ENCODE assay signal across 20 cellular contexts in genomic region chr7:127928852-127929251, GRCh38.
"Had no signal": no experiment of that assay in that cellular context is flagged by ENCODE, and none has a peak within 500 bp of the region (broad histone marks: within the 10 kb centered on the region; RNA-seq: fewer than 3 reads in every experiment).

No MANE protein-coding gene starts in this region.

- H3K4me1 ChIP-seq: psoas muscle had no signal

- H3K4me2 ChIP-seq: hepatocyte had no signal

- H3K27ac ChIP-seq: brain microvascular endothelial cell, gastroesophageal sphincter, hepatocyte, left ventricle myocardium inferior, psoas muscle, upper lobe of left lung had no signal

- H3K4me3 ChIP-seq: gastroesophageal sphincter, hepatocyte, left ventricle myocardium inferior, psoas muscle, upper lobe of left lung had no signal

- H3K27me3 Mint-ChIP-seq: activated CD8-positive, alpha-beta memory T cell treated with anti-CD3 and anti-CD28 coated beads, Interleukin-2, amount 10 ng/mL, durations not matched to agents 7 days and 5 days; activated naive CD8-positive, alpha-beta T cell; activated T-cell treated with anti-CD3 and anti-CD28 coated beads, Interleukin-2, amount 50 U/mL, for 24 hours; effector memory CD8-positive, alpha-beta T cell had no signal

- H3K27ac Mint-ChIP-seq: activated CD8-positive, alpha-beta memory T cell treated with anti-CD3 and anti-CD28 coated beads, Interleukin-2, amount 10 ng/mL, durations not matched to agents 7 days and 5 days; activated naive CD8-positive, alpha-beta T cell; activated T-cell treated with anti-CD3 and anti-CD28 coated beads, Interleukin-2, amount 50 U/mL, for 24 hours had no signal

- FAIRE-seq: kidney had no signal

- H3K4me3 Mint-ChIP-seq: activated CD8-positive, alpha-beta memory T cell treated with anti-CD3 and anti-CD28 coated beads, Interleukin-2, amount 10 ng/mL, durations not matched to agents 7 days and 5 days; activated naive CD8-positive, alpha-beta T cell; activated T-cell treated with anti-CD3 and anti-CD28 coated beads, Interleukin-2, amount 50 U/mL, for 24 hours; effector memory CD8-positive, alpha-beta T cell; nephron progenitor cell had no signal

- H3K27me3 ChIP-seq: brain microvascular endothelial cell, gastroesophageal sphincter, hepatocyte, spleen, upper lobe of left lung had no signal

- H3K9me3 ChIP-seq: gastroesophageal sphincter, psoas muscle, spleen, upper lobe of left lung had no signal

- DNase-seq: activated CD4-positive, alpha-beta T cell treated with anti-CD3 and anti-CD28 coated beads, Interleukin-2, amount 50 U/mL, for 4 hours; activated CD4-positive, CD25-positive, alpha-beta regulatory T cell treated with anti-CD3 and anti-CD28 coated beads, Interleukin-2, amount 50 U/mL, for 72 hours; activated CD8-positive, alpha-beta memory T cell treated with anti-CD3 and anti-CD28 coated beads, Interleukin-2, amount 10 ng/mL, durations not matched to agents 7 days and 5 days; activated effector memory CD4-positive, alpha-beta T cell treated with anti-CD3 and anti-CD28 coated beads, Interleukin-2, amount 50 U/mL, for 16 hours; activated T-cell treated with anti-CD3 and anti-CD28 coated beads, Interleukin-2, amount 50 U/mL, for 24 hours; brain microvascular endothelial cell; effector memory CD8-positive, alpha-beta T cell; kidney; left ventricle myocardium inferior; mesendoderm; nephron progenitor cell; psoas muscle; spleen; stimulated activated CD4-positive, alpha-beta T cell treated with anti-CD3 and anti-CD28 coated beads, Interleukin-1b, Interleukin-23, amount 100 ng/mL, for 48 hours; stimulated activated naive CD4-positive, alpha-beta T cell treated with Interleukin-2 at 50 U/mL for 16 hours; upper lobe of left lung had no signal

- ATAC-seq: activated CD8-positive, alpha-beta memory T cell treated with anti-CD3 and anti-CD28 coated beads, Interleukin-2, amount 10 ng/mL, durations not matched to agents 7 days and 5 days; effector memory CD8-positive, alpha-beta T cell; gastroesophageal sphincter; psoas muscle; sciatic nerve had no signal

- H2AFZ ChIP-seq: hepatocyte had no signal

- H3K9me3 Mint-ChIP-seq: activated T-cell treated with anti-CD3 and anti-CD28 coated beads, Interleukin-2, amount 50 U/mL, for 24 hours; effector memory CD8-positive, alpha-beta T cell had no signal
